Comparison of ENCODE assay signal across 4 cellular contexts in genomic region chr1:108203582-108203981, GRCh38. TPM values are rescaled to one million over a fixed set of nuclear protein-coding genes. Genes with fewer than 3 reads are reported as not detected.
"Had no signal": no experiment of that assay in that cellular context is flagged by ENCODE, and none has a peak within 500 bp of the region (broad histone marks: within the 10 kb centered on the region; RNA-seq: fewer than 3 reads in every experiment).

No MANE protein-coding gene starts in this region.

RNA-seq across cellular contexts. Expression of gene NBPF4, which starts 40.3 kb away (rescaled TPM):
- total RNA-seq: HepG2, HT-29, HT1080, IMR-90 had no signal
- polyA plus RNA-seq: HepG2, IMR-90 had no signal
